In genomic region chr12:111598637-111599458, GRCh38 we compare ENCODE assay signal across 7 cellular contexts. TPM values are rescaled to one million over a fixed set of nuclear protein-coding genes. Genes with fewer than 3 reads are reported as not detected.
DNase-seq lines count a peak whose midpoint lies in the region; ATAC-seq and TF ChIP-seq lines count a peak whose summit lies in the region.

ATXN2 (minus strand) TSS chr12:111599315; CDS start chr12:111599034, 281 bp downstream.

- TF ChIP-seq CTCF in liver (IDR thresholded peaks at IDR 0.05; ENCODE audit: low read depth, low read length, missing input control), result no peak

- H3K4me1 ChIP-seq in liver (ENCODE audit: control insufficient read depth in 4 of 4, insufficient read depth in 4 of 4, low read length in 3 of 4), result peaks cover 10 to 40% (median 23%) of the 10 kb centered on the region in 4 donors

- peak within 1 kb of the TSS; percentile 88 to 98 (median 89) for H3K4me3 ChIP-seq in liver (ENCODE audit: low read depth in 1 of 3, low read length in 3 of 3)

- no peaks in the 10 kb centered on the region for H3K9me3 ChIP-seq in liver (ENCODE audit: control insufficient read depth in 4 of 4, low read length in 3 of 4)

- WGBS in liver, result under 1% methylated on average over 120 of the region's 120 CpGs

- peak within 1 kb of the TSS; percentile 90 to 99 for H3K27ac ChIP-seq in liver (ENCODE audit: low read depth in 1 of 2, low read length in 2 of 2)

- TF ChIP-seq RAD21 in liver (IDR thresholded peaks at IDR 0.05), result no peak

- DNase-seq in NCI-H2029 treated with DMSO at 0.1 percent for 48 hours (lab: John Stamatoyannopoulos, UW) (peak; percentile 26), dedifferentiated amniotic fluid mesenchymal stem cell (ENCODE audit: extremely low spot score) (peak; percentile 26)
- DNase-seq in stimulated activated CD4-positive, alpha-beta T cell treated with anti-CD3 and anti-CD28 coated beads, Interleukin-4, amount 100 ng/mL, for 24 hours, result peak; percentile 64

- peak; percentile 57 for ATAC-seq in GM18498 (IDR thresholded peaks at IDR 0.05; ENCODE audit: unreplicated experiment)
- peak; percentile 49 for ATAC-seq in HG02678 (IDR thresholded peaks at IDR 0.05; ENCODE audit: unreplicated experiment)
- ATAC-seq in activated CD4-positive, CD25-positive, alpha-beta regulatory T cell treated with anti-CD3 and anti-CD28 coated beads, Interleukin-2, amount 50 U/mL, for 24 hours, result peak; percentile 57 to 60

- H3K36me3 ChIP-seq in liver (ENCODE audit: control insufficient read depth in 4 of 4, insufficient read depth in 3 of 4, low read depth in 1 of 4, low read length in 3 of 4), result no peaks in the 10 kb centered on the region

- peak within 1 kb of the TSS; percentile 57 to 75 for H3K9ac ChIP-seq in liver (ENCODE audit: low read depth in 1 of 2, low read length in 2 of 2)

- H3K27me3 ChIP-seq in liver (ENCODE audit: control insufficient read depth in 4 of 4, insufficient read depth in 4 of 4, low read length in 3 of 4), result no peaks in the 10 kb centered on the region

TF ChIP-seq in liver, 16 proteins besides CTCF, POLR2A, EP300 and RAD21:
- TF ChIP-seq NR2F2 (IDR thresholded peaks at IDR 0.05) (no peak), ATF3 (IDR thresholded peaks at IDR 0.05) (no peak), TAF1 (conservative IDR thresholded peaks at IDR 0.05) (no peak), SP1 (IDR thresholded peaks at IDR 0.05) (no peak), GABPA (IDR thresholded peaks at IDR 0.05 in 1 of 2, conservative IDR thresholded peaks at IDR 0.05 in 1 of 2) (no peak), MAX (IDR thresholded peaks at IDR 0.05) (no peak), JUND (IDR thresholded peaks at IDR 0.05) (no peak), HNF4G (IDR thresholded peaks at IDR 0.05) (no peak), HNF4A (conservative IDR thresholded peaks at IDR 0.05) (no peak), RXRA (IDR thresholded peaks at IDR 0.05) (no peak), ZBTB33 (IDR thresholded peaks at IDR 0.05) (no peak), FOXA2 (IDR thresholded peaks at IDR 0.05) (no peak), FOXA1 (IDR thresholded peaks at IDR 0.05) (no peak), REST (IDR thresholded peaks at IDR 0.05) (no peak), YY1 (IDR thresholded peaks at IDR 0.05) (no peak), EGR1 (IDR thresholded peaks at IDR 0.05; ENCODE audit: low read depth in 2 of 2) (no peak)

RNA-seq across cellular contexts. Expression of gene ATXN2, which starts in this region (rescaled TPM):
- total RNA-seq in liver, result 10 to 100 TPM; 11.5 to 33.1 TPM
- 10 to 100 TPM; 14.7 to 29.4 TPM for polyA plus RNA-seq in liver

Comparison
In these comparisons a context has a peak if more than half of its experiments do, and no peak if none do; other contexts are left out.
1. Peak in every context shown above with its lines: DNase-seq, ATAC-seq, H3K4me3 ChIP-seq and H3K27ac ChIP-seq.